14 cellular contexts compared by ENCODE assay signal in genomic region chr1:178599745-178600144, GRCh38.
DNase-seq lines count a peak whose midpoint lies in the region; ATAC-seq and TF ChIP-seq lines count a peak whose summit lies in the region.
"Had no signal": no experiment of that assay in that cellular context is flagged by ENCODE, and none has a peak within 500 bp of the region (broad histone marks: within the 10 kb centered on the region; RNA-seq: fewer than 3 reads in every experiment).

No MANE protein-coding gene starts in this region.

- peak overlapping the region; percentile 76 to 96 (median 93) for H3K27ac Mint-ChIP-seq in naive B cell
- H3K27ac Mint-ChIP-seq: CD4-positive, alpha-beta T cell; natural killer cell treated with Interleukin-12 subunit alpha and Interleukin-12 subunit beta and Interleukin-15 and Interleukin-18, amount 100 ng/mL, for 72 hours had no signal

- DNase-seq in naive B cell (no peak), SW480 (ENCODE audit: low spot score) (no peak), foreskin fibroblast (no peak), uterus (no peak)
- DNase-seq in activated naive CD4-positive, alpha-beta T cell (lab: John Stamatoyannopoulos, UW) = no peak
- DNase-seq: activated naive CD4-positive, alpha-beta T cell treated with anti-CD3 and anti-CD28 coated beads, Interleukin-2, amount 50 U/mL, for 16 hours; CD4-positive, alpha-beta T cell; NCI-H2029 treated with DMSO at 0.1 percent for 48 hours had no signal

- no peak overlapping the region for H3K27ac ChIP-seq in uterus

- peak overlapping the region; percentile 2 to 87 (median 47) for H3K4me3 Mint-ChIP-seq in naive B cell
- H3K4me3 Mint-ChIP-seq: CD4-positive, alpha-beta T cell; natural killer cell treated with Interleukin-12 subunit alpha and Interleukin-12 subunit beta and Interleukin-15 and Interleukin-18, amount 100 ng/mL, for 72 hours had no signal

- H3K4me3 ChIP-seq in foreskin fibroblast (ENCODE audit: low read depth in 1 of 2, low read length in 2 of 2) (no peak overlapping the region), uterus (no peak overlapping the region)
- H3K4me3 ChIP-seq: HAP-1 had no signal

- H3K27me3 Mint-ChIP-seq in naive B cell = no peaks in the 10 kb centered on the region

- no peak for TF ChIP-seq POLR2A in uterus (IDR thresholded peaks at IDR 0.05)

- peaks cover 10 to 45% of the 10 kb centered on the region in 2 donors for H3K36me3 Mint-ChIP-seq in naive B cell
- H3K36me3 Mint-ChIP-seq: natural killer cell treated with Interleukin-12 subunit alpha and Interleukin-12 subunit beta and Interleukin-15 and Interleukin-18, amount 100 ng/mL, for 72 hours had no signal

- H3K27me3 ChIP-seq in uterus = no peaks in the 10 kb centered on the region

- no peaks in the 10 kb centered on the region for H3K4me1 ChIP-seq in uterus
- H3K4me1 ChIP-seq: HAP-1 had no signal

- H3K9me3 ChIP-seq in uterus = no peaks in the 10 kb centered on the region
- H3K9me3 ChIP-seq: HAP-1 had no signal

- H3K9me3 Mint-ChIP-seq in naive B cell = peaks cover 9 to 21% (median 15%) of the 10 kb centered on the region in 7 donors
- H3K9me3 Mint-ChIP-seq: CD4-positive, alpha-beta T cell; natural killer cell treated with Interleukin-12 subunit alpha and Interleukin-12 subunit beta and Interleukin-15 and Interleukin-18, amount 100 ng/mL, for 72 hours had no signal

- intact Hi-C loops in uterus (cut with DNase I; ENCODE audit: low total_unique reads) = no loop called here

- TF ChIP-seq CTCF in foreskin fibroblast (IDR thresholded peaks at IDR 0.05; ENCODE audit: low read depth, low read length) = no peak
- no peak for TF ChIP-seq CTCF in uterus (IDR thresholded peaks at IDR 0.05)

- ATAC-seq in GM18868 (IDR thresholded peaks at IDR 0.05; ENCODE audit: unreplicated experiment) (peak; percentile 84), HG02571 (IDR thresholded peaks at IDR 0.05; ENCODE audit: unreplicated experiment) (peak; percentile 75), HG03439 (IDR thresholded peaks at IDR 0.05; ENCODE audit: unreplicated experiment) (peak; percentile 56), naive B cell (ENCODE audit: low read depth in 2 of 2) (peak; percentile 77)
- ATAC-seq: HepG2 had no signal

- no peaks in the 10 kb centered on the region for H3K36me3 ChIP-seq in uterus
- H3K36me3 ChIP-seq: HAP-1 had no signal

- H3K4me1 Mint-ChIP-seq in naive B cell = peaks cover 75 to 92% (median 82%) of the 10 kb centered on the region in 3 donors
